ENCODE assay signal across 1 cellular context in the genomic region with DNA sequence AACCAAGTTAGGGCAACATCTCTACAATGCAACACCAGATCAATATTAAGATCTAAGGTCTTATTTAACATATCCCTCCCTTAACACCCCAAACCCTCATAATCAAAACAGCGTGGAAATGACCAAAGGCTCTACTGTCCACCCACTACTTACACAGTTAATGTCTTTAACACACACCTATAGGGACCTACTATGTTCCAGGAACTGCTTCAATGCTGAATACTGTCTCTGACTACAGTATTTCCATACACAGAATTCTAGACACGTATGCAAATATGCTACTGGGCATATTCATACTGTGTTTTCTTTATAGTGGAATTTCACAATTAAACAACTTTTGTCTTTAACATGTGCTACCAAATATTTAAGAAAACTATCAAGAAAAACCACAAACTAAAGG.
TF ChIP-seq lines count a peak whose summit lies in the region.

No MANE protein-coding gene starts in this region.

TF ChIP-seq in WTC11, 78 proteins besides CTCF, POLR2A, EP300 and RAD21 (continued from another document):
- no peak for TF ChIP-seq ATF6 (CRISPR knock-in tag; IDR thresholded peaks at IDR 0.05)
- no peak for TF ChIP-seq ZNF396 (CRISPR knock-in tag; IDR thresholded peaks at IDR 0.05; ENCODE audit: borderline replicate concordance)
- no peak for TF ChIP-seq ZNF671 (CRISPR knock-in tag; IDR thresholded peaks at IDR 0.05)
- TF ChIP-seq, protein P1, sequence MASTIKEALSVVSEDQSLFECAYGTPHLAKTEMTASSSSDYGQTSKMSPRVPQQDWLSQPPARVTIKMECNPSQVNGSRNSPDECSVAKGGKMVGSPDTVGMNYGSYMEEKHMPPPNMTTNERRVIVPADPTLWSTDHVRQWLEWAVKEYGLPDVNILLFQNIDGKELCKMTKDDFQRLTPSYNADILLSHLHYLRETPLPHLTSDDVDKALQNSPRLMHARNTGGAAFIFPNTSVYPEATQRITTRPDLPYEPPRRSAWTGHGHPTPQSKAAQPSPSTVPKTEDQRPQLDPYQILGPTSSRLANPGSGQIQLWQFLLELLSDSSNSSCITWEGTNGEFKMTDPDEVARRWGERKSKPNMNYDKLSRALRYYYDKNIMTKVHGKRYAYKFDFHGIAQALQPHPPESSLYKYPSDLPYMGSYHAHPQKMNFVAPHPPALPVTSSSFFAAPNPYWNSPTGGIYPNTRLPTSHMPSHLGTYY (CRISPR knock-in tag; IDR thresholded peaks at IDR 0.05), result no peak
- TF ChIP-seq FOXK1 (CRISPR knock-in tag; IDR thresholded peaks at IDR 0.05), result no peak
- TF ChIP-seq NR1H2 (CRISPR knock-in tag; IDR thresholded peaks at IDR 0.05), result no peak
- TF ChIP-seq TEAD1 (CRISPR knock-in tag; IDR thresholded peaks at IDR 0.05), result no peak
- no peak for TF ChIP-seq TEAD4 (CRISPR knock-in tag; IDR thresholded peaks at IDR 0.05)
- no peak for TF ChIP-seq OVOL2 (CRISPR knock-in tag; IDR thresholded peaks at IDR 0.05; ENCODE audit: borderline replicate concordance)
- no peak for TF ChIP-seq NR2C2 (CRISPR knock-in tag; IDR thresholded peaks at IDR 0.05)
